14 cellular contexts compared by ENCODE assay signal in genomic region chr1:119617751-119618691, GRCh38. TPM values are rescaled to one million over a fixed set of nuclear protein-coding genes. Genes with fewer than 3 reads are reported as not detected.
A peak's percentile ranks its signal among the peaks of the same experiment; 100 is the strongest.
DNase-seq lines count a peak whose midpoint lies in the region; ATAC-seq, FAIRE-seq and TF ChIP-seq lines count a peak whose summit lies in the region.
"Had no signal": no experiment of that assay in that cellular context is flagged by ENCODE, and none has a peak within 500 bp of the region (broad histone marks: within the 10 kb centered on the region; RNA-seq: fewer than 3 reads in every experiment).

No MANE protein-coding gene starts in this region.

- peaks cover 37% of the 10 kb centered on the region for H3K36me3 Mint-ChIP-seq in astrocyte (ENCODE audit: low read depth, unreplicated experiment)

- dilution Hi-C loops in IMR-90 (cut with HindIII; ENCODE audit: low sequenced_read_pairs, unreplicated experiment) = no loop called here

- BruUV-seq in IMR-90 (replicated peaks; lab: Mats Ljungman, UMichigan) = no TSS peak

- WGBS in IMR-90 (ENCODE audit: extremely low coverage in 2 of 2, insufficient read length in 1 of 2), 2 experiments = no CpG with 5 or more reads among the region's 5 CpGs

- no peak overlapping the region for H3K56ac ChIP-seq in IMR-90 (ENCODE audit: extremely low read depth, insufficient read depth, low read length)

- H3K14ac ChIP-seq in IMR-90 (replicated peaks; ENCODE audit: low read depth, low read length) = no peak overlapping the region

- H3K27me3 ChIP-seq in IMR-90 (ENCODE audit: control insufficient read depth, insufficient read depth, low read length) = no peaks in the 10 kb centered on the region
- no peaks in the 10 kb centered on the region for H3K27me3 ChIP-seq in astrocyte (ENCODE audit: insufficient read depth, low read length)
- no peaks in the 10 kb centered on the region for H3K27me3 ChIP-seq in effector memory CD4-positive, alpha-beta T cell (replicated peaks; ENCODE audit: control insufficient read depth, insufficient read depth, low read length, poor library complexity, severe bottlenecking)
- H3K27me3 ChIP-seq: esophagus muscularis mucosa had no signal

- intact Hi-C loops in IMR-90 (cut with micrococcal nuclease) = no loop called here

- H2BK5ac ChIP-seq in IMR-90 (ENCODE audit: low read depth, low read length, poor library complexity, severe bottlenecking) = no peak overlapping the region

- CTCF ChIA-PET in IMR-90 (lab: Yijun Ruan, JAX) = no interaction called here

- in situ Hi-C loops in IMR-90 (cut with MboI; ENCODE audit: low sequenced_read_pairs) = loop anchor here (5.0 kb wide), 1 partner anchor 39 kb away; no protein-coding TSS in a partner anchor

- H3K36me3 ChIP-seq in IMR-90 (ENCODE audit: control insufficient read depth, insufficient read depth, low read length) (peaks cover 11% of the 10 kb centered on the region), astrocyte (ENCODE audit: insufficient read depth, low read length) (peaks cover 3% of the 10 kb centered on the region)
- no peaks in the 10 kb centered on the region for H3K36me3 ChIP-seq in effector memory CD4-positive, alpha-beta T cell (ENCODE audit: control insufficient read depth, insufficient read depth, low read length)

- H3K4me2 ChIP-seq in IMR-90 (ENCODE audit: low read depth, low read length) = no peak overlapping the region
- H3K4me2 ChIP-seq in astrocyte (ENCODE audit: low read length) = no peak overlapping the region

- peak overlapping the region; percentile 82 for H3K27ac Mint-ChIP-seq in astrocyte (ENCODE audit: unreplicated experiment)
- H3K27ac Mint-ChIP-seq: activated CD8-positive, alpha-beta T cell treated with anti-CD3 and anti-CD28 coated beads for 36 hours had no signal

- H3K9me1 ChIP-seq in IMR-90 (ENCODE audit: insufficient read depth, low read length) = peaks cover 4% of the 10 kb centered on the region; the same call in 1 of the 2 replicates

- ATAC-seq in IMR-90 (ENCODE audit: low read depth) (no peak), HG03159 (IDR thresholded peaks at IDR 0.05; ENCODE audit: unreplicated experiment) (no peak)
- ATAC-seq: activated CD8-positive, alpha-beta T cell treated with anti-CD3 and anti-CD28 coated beads for 36 hours had no signal

- FAIRE-seq in astrocyte (lab: Jason Lieb, UNC) = no peak
- FAIRE-seq: H54 had no signal

- H3K4me1 ChIP-seq in IMR-90 (ENCODE audit: control insufficient read depth, insufficient read depth, low read length) (peaks cover 2% of the 10 kb centered on the region; the same call in 1 of the 2 replicates), astrocyte (ENCODE audit: insufficient read depth, low read length) (no peaks in the 10 kb centered on the region)
- H3K4me1 ChIP-seq in effector memory CD4-positive, alpha-beta T cell (ENCODE audit: control insufficient read depth, insufficient read depth, low read length, poor library complexity, severe bottlenecking) = no peaks in the 10 kb centered on the region

- H4K8ac ChIP-seq in IMR-90 (ENCODE audit: low read depth in 2 of 2, low read length in 2 of 2) = no peak overlapping the region

- H2AFZ ChIP-seq in IMR-90 (replicated peaks; ENCODE audit: low read length, poor library complexity) = no peak overlapping the region
- no peak overlapping the region for H2AFZ ChIP-seq in astrocyte (ENCODE audit: low read depth, low read length)

- H3K4me3 ChIP-seq in IMR-90 (ENCODE audit: insufficient read depth, low read depth, low read length) (no peak overlapping the region), astrocyte (ENCODE audit: insufficient read depth, low read depth, low read length) (no peak overlapping the region)
- H3K4me3 ChIP-seq in effector memory CD4-positive, alpha-beta T cell (ENCODE audit: insufficient read depth, low read depth, low read length, poor library complexity, severe bottlenecking) = no peak overlapping the region
- H3K4me3 ChIP-seq: coronary artery, esophagus muscularis mucosa, psoas muscle had no signal

- peaks cover 10 to 18% of the 10 kb centered on the region in 2 experiments; a peak in 2 of 4 replicates for H3K79me1 ChIP-seq in IMR-90 (ENCODE audit: low read depth in 1 of 2, low read length in 2 of 2)

- no peak overlapping the region for H2AK9ac ChIP-seq in IMR-90 (replicated peaks; ENCODE audit: low read depth, low read length, poor library complexity)

- peak overlapping the region; percentile 29 for H3K4me3 Mint-ChIP-seq in astrocyte (ENCODE audit: unreplicated experiment)
- H3K4me3 Mint-ChIP-seq: activated CD8-positive, alpha-beta T cell treated with anti-CD3 and anti-CD28 coated beads for 36 hours had no signal

- peaks cover 29% of the 10 kb centered on the region for H3K4me1 Mint-ChIP-seq in astrocyte (ENCODE audit: low read depth, unreplicated experiment)

- H2BK20ac ChIP-seq in IMR-90 (ENCODE audit: low read depth, low read length) = no peak overlapping the region

- no peak overlapping the region for H2BK15ac ChIP-seq in IMR-90 (ENCODE audit: low read depth, low read length)

- no peaks in the 10 kb centered on the region for H3K27me3 Mint-ChIP-seq in astrocyte (ENCODE audit: low read depth, unreplicated experiment)
- H3K27me3 Mint-ChIP-seq: activated CD8-positive, alpha-beta T cell treated with anti-CD3 and anti-CD28 coated beads for 36 hours had no signal

- no peak for TF ChIP-seq POLR2A in IMR-90 (IDR thresholded peaks at IDR 0.05; ENCODE audit: low read depth, low read length)

- no peak overlapping the region for H2BK120ac ChIP-seq in IMR-90 (ENCODE audit: low read depth, low read length)

- H3K9me3 Mint-ChIP-seq in astrocyte (ENCODE audit: unreplicated experiment) = no peaks in the 10 kb centered on the region
- H3K9me3 Mint-ChIP-seq: activated CD8-positive, alpha-beta T cell treated with anti-CD3 and anti-CD28 coated beads for 36 hours had no signal

- H2AK5ac ChIP-seq in IMR-90 (ENCODE audit: low read depth, low read length) = no peak overlapping the region

- H3K18ac ChIP-seq in IMR-90 (ENCODE audit: low read depth, low read length) = no peak overlapping the region

- POLR2A ChIA-PET in IMR-90 (lab: Charles Lee; ENCODE audit: unreplicated experiment) = no interaction called here

- no peak overlapping the region for H3K23ac ChIP-seq in IMR-90 (ENCODE audit: low read depth, low read length)

- H3K9ac ChIP-seq in IMR-90 (ENCODE audit: low read depth, low read length) (no peak overlapping the region), astrocyte (ENCODE audit: low read length) (no peak overlapping the region)

- H4K20me1 ChIP-seq in IMR-90 (ENCODE audit: insufficient read depth, low read length) (peaks cover 8% of the 10 kb centered on the region; the same call in 1 of the 2 replicates), astrocyte (ENCODE audit: insufficient read depth, low read length) (peaks cover 45% of the 10 kb centered on the region)

- no peak overlapping the region for H3K4ac ChIP-seq in IMR-90 (ENCODE audit: low read depth, low read length)

- TF ChIP-seq RAD21 in IMR-90 (IDR thresholded peaks at IDR 0.05; ENCODE audit: low read length) = no peak

- TF ChIP-seq CTCF in C4-2B (conservative IDR thresholded peaks at IDR 0.05) (no peak), IMR-90 (conservative IDR thresholded peaks at IDR 0.05; ENCODE audit: low read depth, low read length) (no peak), astrocyte (IDR thresholded peaks at IDR 0.05; ENCODE audit: insufficient read depth, low read depth, low read length) (no peak)

- H4K5ac ChIP-seq in IMR-90 (ENCODE audit: low read depth, low read length) = no peak overlapping the region

- H4K91ac ChIP-seq in IMR-90 (ENCODE audit: insufficient read depth, low read depth, low read length) = no peak overlapping the region

- DNase-seq in IMR-90 = peak; percentile 17
- DNase-seq in astrocyte (ENCODE audit: low read depth) = peak; percentile 45
- DNase-seq in left kidney (ENCODE audit: low read depth, low spot score) = peak; percentile 85
- DNase-seq in effector memory CD4-positive, alpha-beta T cell = no peak
- DNase-seq in dermis blood vessel endothelial cell = no peak
- DNase-seq in foreskin melanocyte = no peak
- DNase-seq: activated CD8-positive, alpha-beta T cell treated with anti-CD3 and anti-CD28 coated beads for 36 hours; NCI-H2171 treated with DMSO at 0.1 percent for 48 hours; psoas muscle had no signal

- H3K9me3 ChIP-seq in IMR-90 (ENCODE audit: control insufficient read depth, insufficient read depth, low read length) = no peaks in the 10 kb centered on the region
- H3K9me3 ChIP-seq in astrocyte (ENCODE audit: insufficient read depth, low read depth, low read length) = no peaks in the 10 kb centered on the region
- H3K9me3 ChIP-seq in effector memory CD4-positive, alpha-beta T cell (ENCODE audit: control insufficient read depth, low read length) = no peaks in the 10 kb centered on the region
- H3K9me3 ChIP-seq: esophagus muscularis mucosa, psoas muscle had no signal

- no peaks in the 10 kb centered on the region for H3K79me2 ChIP-seq in astrocyte (ENCODE audit: insufficient read depth, low read length)

- H3K27ac ChIP-seq in C4-2B = peak overlapping the region; percentile 55
- H3K27ac ChIP-seq in IMR-90 (ENCODE audit: insufficient read depth, low read length) = no peak overlapping the region
- H3K27ac ChIP-seq in astrocyte (ENCODE audit: low read depth, low read length) = no peak overlapping the region
- no peak overlapping the region for H3K27ac ChIP-seq in effector memory CD4-positive, alpha-beta T cell (ENCODE audit: insufficient read depth, low read length, poor library complexity, severe bottlenecking)
- H3K27ac ChIP-seq: coronary artery, psoas muscle had no signal

TF ChIP-seq in IMR-90, 13 proteins besides CTCF, POLR2A, EP300 and RAD21:
- TF ChIP-seq SMC3 (IDR thresholded peaks at IDR 0.05; ENCODE audit: low read depth, low read length) (no peak), CEBPB (IDR thresholded peaks at IDR 0.05; ENCODE audit: low read depth, low read length) (no peak), NFE2L2 (IDR thresholded peaks at IDR 0.05; ENCODE audit: low read depth, low read length) (no peak), MXI1 (IDR thresholded peaks at IDR 0.05; ENCODE audit: borderline replicate concordance, low read depth, low read length) (no peak), FOS (IDR thresholded peaks at IDR 0.05; ENCODE audit: low read depth, low read length) (no peak), USF2 (IDR thresholded peaks at IDR 0.05; ENCODE audit: low read depth, low read length) (no peak)

RNA-seq across cellular contexts. Expression of gene ZNF697, which starts 30.0 kb away (rescaled TPM):
- total RNA-seq in IMR-90 (2012; rRNA removed) = 10.2 and 14.4 TPM in 2 replicates
- 5.7 and 6.2 TPM in 2 replicates for polyA plus RNA-seq in IMR-90 (2012; rRNA removed)
- polyA plus RNA-seq in IMR-90 (2012; cell fraction: cytosol; rRNA removed) = 1.9 and 2.6 TPM in 2 replicates
- 6.9 and 8.3 TPM in 2 replicates for polyA plus RNA-seq in IMR-90 (2012; cell fraction: nucleus; rRNA removed; ENCODE audit: low replicate concordance)
- 46.1 and 58.4 TPM in 2 replicates for total RNA-seq in astrocyte
- 21.1 and 23.1 TPM in 2 replicates for total RNA-seq in dermis blood vessel endothelial cell

Comparison
In these comparisons a context has a peak if more than half of its experiments do, and no peak if none do; other contexts are left out.
1. DNase-seq: peak in IMR-90 (single experiment), astrocyte (single experiment) and left kidney (single experiment); none in effector memory CD4-positive, alpha-beta T cell (0 of 3), dermis blood vessel endothelial cell (single experiment) and foreskin melanocyte (single experiment).